In genomic region chr18:57644540-57644939, GRCh38 we compare ENCODE assay signal across 13 cellular contexts. TPM values are rescaled to one million over a fixed set of nuclear protein-coding genes. Genes with fewer than 3 reads are reported as not detected.
DNase-seq lines count a peak whose midpoint lies in the region; ATAC-seq and TF ChIP-seq lines count a peak whose summit lies in the region.
"Had no signal": no experiment of that assay in that cellular context is flagged by ENCODE, and none has a peak within 500 bp of the region (broad histone marks: within the 10 kb centered on the region; RNA-seq: fewer than 3 reads in every experiment).

No MANE protein-coding gene starts in this region.

- H3K9me3 Mint-ChIP-seq in osteocyte (ENCODE audit: unreplicated experiment): peaks cover 5% of the 10 kb centered on the region

- DNase-seq in NCI-H510A treated with DMSO at 0.1 percent for 48 hours (lab: John Stamatoyannopoulos, UW): peak; percentile 21
- DNase-seq in NCI-H510A (lab: John Stamatoyannopoulos, UW): no peak
- DNase-seq in NCI-H748 treated with DMSO at 0.1 percent for 48 hours (lab: John Stamatoyannopoulos, UW): peak; percentile 18
- DNase-seq in dermis microvascular lymphatic vessel endothelial cell (ENCODE audit: low read depth in 2 of 2): peak; percentile 39 to 40
- no peak for DNase-seq in osteocyte (ENCODE audit: extremely low spot score, unreplicated experiment)
- DNase-seq in prostate gland (ENCODE audit: low spot score): no peak
- no peak for DNase-seq in activated CD4-positive, alpha-beta T cell treated with anti-CD3 and anti-CD28 coated beads for 1 hour
- DNase-seq: activated CD8-positive, alpha-beta memory T cell treated with anti-CD3 and anti-CD28 coated beads, Interleukin-2, amount 10 ng/mL, durations not matched to agents 7 days and 5 days; NCI-H446 treated with DMSO at 0.1 percent for 48 hours; occipital lobe; stimulated activated CD4-positive, alpha-beta T cell treated with anti-CD3 and anti-CD28 coated beads, Interleukin-2, amount 100 ng/mL, for 48 hours had no signal

- ATAC-seq in HG03280 (IDR thresholded peaks at IDR 0.05; ENCODE audit: unreplicated experiment): no peak
- ATAC-seq: activated CD8-positive, alpha-beta memory T cell treated with anti-CD3 and anti-CD28 coated beads, Interleukin-2, amount 10 ng/mL, durations not matched to agents 7 days and 5 days had no signal

- H3K27ac ChIP-seq in prostate gland: no peak overlapping the region
- H3K27ac ChIP-seq: esophagus muscularis mucosa had no signal

- TF ChIP-seq CTCF in osteocyte (IDR thresholded peaks at IDR 0.05): peak; percentile 44
- TF ChIP-seq CTCF in prostate gland (IDR thresholded peaks at IDR 0.05): peak in 2 of 4 experiments; percentile 7 to 36

- H3K27me3 ChIP-seq in prostate gland (replicated peaks; ENCODE audit: insufficient read depth): no peaks in the 10 kb centered on the region
- H3K27me3 ChIP-seq: esophagus muscularis mucosa had no signal

- no peaks in the 10 kb centered on the region for H3K9me3 ChIP-seq in prostate gland
- H3K9me3 ChIP-seq: esophagus muscularis mucosa had no signal

- H3K4me1 Mint-ChIP-seq in osteocyte (ENCODE audit: unreplicated experiment): no peaks in the 10 kb centered on the region

- intact Hi-C loops in prostate gland (cut with DNase I): loop anchor here (10.0 kb wide), 1 partner anchor 230 kb away; no protein-coding TSS in a partner anchor

- TF ChIP-seq POLR2A in prostate gland (IDR thresholded peaks at IDR 0.05): no peak

- peaks cover 24% of the 10 kb centered on the region for H3K36me3 Mint-ChIP-seq in osteocyte (ENCODE audit: unreplicated experiment)

- peak overlapping the region; percentile 1 for H3K27ac Mint-ChIP-seq in osteocyte (ENCODE audit: unreplicated experiment)
- H3K27ac Mint-ChIP-seq: activated CD8-positive, alpha-beta memory T cell treated with anti-CD3 and anti-CD28 coated beads, Interleukin-2, amount 10 ng/mL, durations not matched to agents 7 days and 5 days had no signal

- H3K4me1 ChIP-seq in prostate gland (replicated peaks): no peaks in the 10 kb centered on the region

- no peak overlapping the region for H3K4me3 ChIP-seq in prostate gland
- H3K4me3 ChIP-seq: esophagus muscularis mucosa had no signal

- H3K36me3 ChIP-seq in prostate gland: no peaks in the 10 kb centered on the region

- H3K4me3 Mint-ChIP-seq in osteocyte (ENCODE audit: unreplicated experiment): no peak overlapping the region
- H3K4me3 Mint-ChIP-seq: activated CD8-positive, alpha-beta memory T cell treated with anti-CD3 and anti-CD28 coated beads, Interleukin-2, amount 10 ng/mL, durations not matched to agents 7 days and 5 days had no signal

- H3K27me3 Mint-ChIP-seq in osteocyte (ENCODE audit: unreplicated experiment): no peaks in the 10 kb centered on the region
- H3K27me3 Mint-ChIP-seq: activated CD8-positive, alpha-beta memory T cell treated with anti-CD3 and anti-CD28 coated beads, Interleukin-2, amount 10 ng/mL, durations not matched to agents 7 days and 5 days had no signal

RNA-seq across cellular contexts. Expression of gene NARS1, which starts 22.9 kb away (rescaled TPM):
- total RNA-seq in dermis microvascular lymphatic vessel endothelial cell (81.5 and 83.8 TPM in 2 replicates), osteocyte (130 and 143 TPM in 2 replicates), prostate gland (100 to 1,000 TPM; 101 to 152 TPM)

RNA-seq across cellular contexts. Expression of gene FECH, which starts 58.0 kb away (rescaled TPM):
- total RNA-seq in dermis microvascular lymphatic vessel endothelial cell (34.9 and 47.6 TPM in 2 replicates), osteocyte (28.0 and 31.8 TPM in 2 replicates), prostate gland (10 to 100 TPM; 25.8 to 71.0 TPM)

Comparison
In these comparisons a context has a peak if more than half of its experiments do, and no peak if none do; other contexts are left out.
1. DNase-seq: peak in NCI-H510A treated with DMSO at 0.1 percent for 48 hours (single experiment), NCI-H748 treated with DMSO at 0.1 percent for 48 hours (single experiment) and dermis microvascular lymphatic vessel endothelial cell (2 of 2); none in NCI-H510A (single experiment), osteocyte (single experiment), prostate gland (single experiment) and activated CD4-positive, alpha-beta T cell treated with anti-CD3 and anti-CD28 coated beads for 1 hour (single experiment).